In genomic region chr6:148037496-148037895, GRCh38 we compare ENCODE assay signal across 2 cellular contexts.
TF ChIP-seq lines count a peak whose summit lies in the region.

No MANE protein-coding gene starts in this region.

TF ChIP-seq in SK-N-SH, 30 proteins besides CTCF, POLR2A, EP300 and RAD21 (continued from another document):
- TF ChIP-seq, protein P1, sequence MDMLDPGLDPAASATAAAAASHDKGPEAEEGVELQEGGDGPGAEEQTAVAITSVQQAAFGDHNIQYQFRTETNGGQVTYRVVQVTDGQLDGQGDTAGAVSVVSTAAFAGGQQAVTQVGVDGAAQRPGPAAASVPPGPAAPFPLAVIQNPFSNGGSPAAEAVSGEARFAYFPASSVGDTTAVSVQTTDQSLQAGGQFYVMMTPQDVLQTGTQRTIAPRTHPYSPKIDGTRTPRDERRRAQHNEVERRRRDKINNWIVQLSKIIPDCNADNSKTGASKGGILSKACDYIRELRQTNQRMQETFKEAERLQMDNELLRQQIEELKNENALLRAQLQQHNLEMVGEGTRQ (IDR thresholded peaks at IDR 0.05; ENCODE audit: borderline replicate concordance, low read depth, low read length), result no peak
- no peak for TF ChIP-seq SMC3 (IDR thresholded peaks at IDR 0.05; ENCODE audit: low read depth, low read length)
- no peak for TF ChIP-seq RCOR1 (IDR thresholded peaks at IDR 0.05; ENCODE audit: low read length)
- no peak for TF ChIP-seq NRF1 (IDR thresholded peaks at IDR 0.05; ENCODE audit: low read depth, low read length)
- TF ChIP-seq, protein P2, sequence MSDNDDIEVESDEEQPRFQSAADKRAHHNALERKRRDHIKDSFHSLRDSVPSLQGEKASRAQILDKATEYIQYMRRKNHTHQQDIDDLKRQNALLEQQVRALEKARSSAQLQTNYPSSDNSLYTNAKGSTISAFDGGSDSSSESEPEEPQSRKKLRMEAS (IDR thresholded peaks at IDR 0.05; ENCODE audit: low read depth), result no peak
- TF ChIP-seq ELF1 (IDR thresholded peaks at IDR 0.05), result no peak
- no peak for TF ChIP-seq FOXJ3 (CRISPR knock-in tag; IDR thresholded peaks at IDR 0.05)
- TF ChIP-seq GATA2 (CRISPR knock-in tag; IDR thresholded peaks at IDR 0.05), result no peak

TF ChIP-seq in SK-N-SH treated with all-trans-retinoic acid at 6 μM for 48 hours, 23 proteins besides CTCF, POLR2A, EP300 and RAD21 (continued from another document):
- TF ChIP-seq, protein P3, sequence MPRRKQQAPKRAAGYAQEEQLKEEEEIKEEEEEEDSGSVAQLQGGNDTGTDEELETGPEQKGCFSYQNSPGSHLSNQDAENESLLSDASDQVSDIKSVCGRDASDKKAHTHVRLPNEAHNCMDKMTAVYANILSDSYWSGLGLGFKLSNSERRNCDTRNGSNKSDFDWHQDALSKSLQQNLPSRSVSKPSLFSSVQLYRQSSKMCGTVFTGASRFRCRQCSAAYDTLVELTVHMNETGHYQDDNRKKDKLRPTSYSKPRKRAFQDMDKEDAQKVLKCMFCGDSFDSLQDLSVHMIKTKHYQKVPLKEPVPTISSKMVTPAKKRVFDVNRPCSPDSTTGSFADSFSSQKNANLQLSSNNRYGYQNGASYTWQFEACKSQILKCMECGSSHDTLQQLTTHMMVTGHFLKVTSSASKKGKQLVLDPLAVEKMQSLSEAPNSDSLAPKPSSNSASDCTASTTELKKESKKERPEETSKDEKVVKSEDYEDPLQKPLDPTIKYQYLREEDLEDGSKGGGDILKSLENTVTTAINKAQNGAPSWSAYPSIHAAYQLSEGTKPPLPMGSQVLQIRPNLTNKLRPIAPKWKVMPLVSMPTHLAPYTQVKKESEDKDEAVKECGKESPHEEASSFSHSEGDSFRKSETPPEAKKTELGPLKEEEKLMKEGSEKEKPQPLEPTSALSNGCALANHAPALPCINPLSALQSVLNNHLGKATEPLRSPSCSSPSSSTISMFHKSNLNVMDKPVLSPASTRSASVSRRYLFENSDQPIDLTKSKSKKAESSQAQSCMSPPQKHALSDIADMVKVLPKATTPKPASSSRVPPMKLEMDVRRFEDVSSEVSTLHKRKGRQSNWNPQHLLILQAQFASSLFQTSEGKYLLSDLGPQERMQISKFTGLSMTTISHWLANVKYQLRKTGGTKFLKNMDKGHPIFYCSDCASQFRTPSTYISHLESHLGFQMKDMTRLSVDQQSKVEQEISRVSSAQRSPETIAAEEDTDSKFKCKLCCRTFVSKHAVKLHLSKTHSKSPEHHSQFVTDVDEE (CRISPR knock-in tag; IDR thresholded peaks at IDR 0.05), result no peak
- TF ChIP-seq BACH2 (CRISPR knock-in tag; IDR thresholded peaks at IDR 0.05; ENCODE audit: borderline replicate concordance), result no peak
- TF ChIP-seq, protein P4, sequence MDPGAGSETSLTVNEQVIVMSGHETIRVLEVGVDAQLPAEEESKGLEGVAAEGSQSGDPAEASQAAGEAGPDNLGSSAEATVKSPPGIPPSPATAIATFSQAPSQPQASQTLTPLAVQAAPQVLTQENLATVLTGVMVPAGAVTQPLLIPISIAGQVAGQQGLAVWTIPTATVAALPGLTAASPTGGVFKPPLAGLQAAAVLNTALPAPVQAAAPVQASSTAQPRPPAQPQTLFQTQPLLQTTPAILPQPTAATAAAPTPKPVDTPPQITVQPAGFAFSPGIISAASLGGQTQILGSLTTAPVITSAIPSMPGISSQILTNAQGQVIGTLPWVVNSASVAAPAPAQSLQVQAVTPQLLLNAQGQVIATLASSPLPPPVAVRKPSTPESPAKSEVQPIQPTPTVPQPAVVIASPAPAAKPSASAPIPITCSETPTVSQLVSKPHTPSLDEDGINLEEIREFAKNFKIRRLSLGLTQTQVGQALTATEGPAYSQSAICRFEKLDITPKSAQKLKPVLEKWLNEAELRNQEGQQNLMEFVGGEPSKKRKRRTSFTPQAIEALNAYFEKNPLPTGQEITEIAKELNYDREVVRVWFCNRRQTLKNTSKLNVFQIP (CRISPR knock-in tag; IDR thresholded peaks at IDR 0.05; ENCODE audit: borderline replicate concordance, low read depth), result no peak
- no peak for TF ChIP-seq PATZ1 (CRISPR knock-in tag; IDR thresholded peaks at IDR 0.05; ENCODE audit: borderline replicate concordance)
- no peak for TF ChIP-seq OSR1 (CRISPR knock-in tag; IDR thresholded peaks at IDR 0.05)
- no peak for TF ChIP-seq ZFP30 (CRISPR knock-in tag; IDR thresholded peaks at IDR 0.05)
- TF ChIP-seq ZNF70 (CRISPR knock-in tag; IDR thresholded peaks at IDR 0.05), result no peak
- TF ChIP-seq ZNF8 (CRISPR knock-in tag; IDR thresholded peaks at IDR 0.05), result no peak
- TF ChIP-seq ARNTL (CRISPR knock-in tag; IDR thresholded peaks at IDR 0.05; ENCODE audit: borderline replicate concordance, low read depth), result no peak
- no peak for TF ChIP-seq GLIS3 (CRISPR knock-in tag; IDR thresholded peaks at IDR 0.05)
- TF ChIP-seq CSDC2 (CRISPR knock-in tag; IDR thresholded peaks at IDR 0.05), result no peak
- TF ChIP-seq SNAI2 (CRISPR knock-in tag; IDR thresholded peaks at IDR 0.05), result no peak
- no peak for TF ChIP-seq ISL1 (CRISPR knock-in tag; IDR thresholded peaks at IDR 0.05)
- no peak for TF ChIP-seq PPARA (CRISPR knock-in tag; IDR thresholded peaks at IDR 0.05; ENCODE audit: borderline replicate concordance)
